ENCODE assay signal across 22 cellular contexts in the genomic region with DNA sequence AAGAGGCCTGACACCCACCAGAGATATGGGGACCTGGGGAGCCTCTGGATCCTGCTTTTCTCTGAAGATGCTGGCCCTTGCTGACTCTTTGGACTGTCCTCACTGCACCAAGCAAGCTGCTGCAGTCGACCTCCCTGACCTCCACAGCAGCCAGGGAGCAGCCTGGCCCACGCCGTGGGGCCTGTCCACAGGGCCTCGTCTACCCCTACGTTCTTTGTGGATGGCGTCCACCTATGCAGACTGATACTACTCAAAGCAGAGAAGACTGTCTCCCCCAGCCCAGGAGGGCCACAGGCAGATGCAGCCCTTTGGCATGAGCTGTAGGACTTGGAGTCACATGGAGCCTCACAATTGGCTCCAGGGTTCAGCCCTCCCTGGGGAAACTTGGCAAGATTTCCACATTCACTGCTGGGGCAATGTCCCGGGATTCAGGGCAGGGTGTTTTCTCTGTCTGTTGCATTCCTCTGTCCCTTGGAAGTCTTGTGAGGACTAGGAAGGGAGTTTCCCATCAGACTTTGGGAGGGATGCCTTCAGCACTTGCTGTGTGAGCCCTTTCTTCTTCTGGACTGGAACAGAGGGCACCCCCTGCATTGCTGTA.
"Had no signal": no experiment of that assay in that cellular context is flagged by ENCODE, and none has a peak within 500 bp of the region (broad histone marks: within the 10 kb centered on the region; RNA-seq: fewer than 3 reads in every experiment).

No MANE protein-coding gene starts in this region.

- H3K36me3 ChIP-seq: lower lobe of right lung, upper lobe of right lung, WERI-Rb-1 had no signal

- H3K9ac ChIP-seq: parathyroid adenoma had no signal

- H3K4me1 ChIP-seq: parathyroid adenoma had no signal

- H3K9me3 ChIP-seq: mucosa of descending colon, upper lobe of right lung had no signal

- H2AFZ ChIP-seq: parathyroid adenoma had no signal

- H3K4me3 ChIP-seq: lower lobe of right lung, mucosa of descending colon, upper lobe of right lung had no signal

- H3K27ac ChIP-seq: epithelial cell of prostate, lower lobe of right lung, parathyroid adenoma, upper lobe of right lung, WERI-Rb-1 had no signal

- ATAC-seq: activated CD4-positive, CD25-positive, alpha-beta regulatory T cell treated with anti-CD3 and anti-CD28 coated beads, Interleukin-2, amount 50 U/mL, for 24 hours; lower lobe of right lung; mucosa of descending colon; right cardiac atrium; stimulated activated effector memory CD8-positive, alpha-beta T cell treated with anti-CD3 and anti-CD28 coated beads, Interleukin-12 subunit alpha, Interleukin-12 subunit beta, amount 100 ng/mL, for 72 hours; upper lobe of right lung had no signal

- H3K27me3 ChIP-seq: upper lobe of right lung had no signal

- DNase-seq: activated CD4-positive, alpha-beta T cell treated with anti-CD3 and anti-CD28 coated beads for 48 hours; activated CD4-positive, alpha-beta T cell treated with anti-CD3 and anti-CD28 coated beads, Interleukin-2, amount 50 U/mL, for 48 hours; activated CD8-positive, alpha-beta memory T cell treated with anti-CD3 and anti-CD28 coated beads for 24 hours; activated effector memory CD4-positive, alpha-beta T cell treated with Interleukin-2 at 50 U/mL for 16 hours; activated naive CD4-positive, alpha-beta T cell treated with Interleukin-2 at 50 U/mL for 16 hours; anterior cingulate cortex; effector CD8-positive, alpha-beta T cell; head of caudate nucleus; hippocampal formation; left cardiac atrium; lower lobe of right lung; nucleus accumbens; stimulated activated CD4-positive, alpha-beta T cell treated with anti-CD3 and anti-CD28 coated beads, Interleukin-4, amount 100 ng/mL, for 24 hours; T1000; upper lobe of right lung; WERI-Rb-1 had no signal
